In the genomic region with DNA sequence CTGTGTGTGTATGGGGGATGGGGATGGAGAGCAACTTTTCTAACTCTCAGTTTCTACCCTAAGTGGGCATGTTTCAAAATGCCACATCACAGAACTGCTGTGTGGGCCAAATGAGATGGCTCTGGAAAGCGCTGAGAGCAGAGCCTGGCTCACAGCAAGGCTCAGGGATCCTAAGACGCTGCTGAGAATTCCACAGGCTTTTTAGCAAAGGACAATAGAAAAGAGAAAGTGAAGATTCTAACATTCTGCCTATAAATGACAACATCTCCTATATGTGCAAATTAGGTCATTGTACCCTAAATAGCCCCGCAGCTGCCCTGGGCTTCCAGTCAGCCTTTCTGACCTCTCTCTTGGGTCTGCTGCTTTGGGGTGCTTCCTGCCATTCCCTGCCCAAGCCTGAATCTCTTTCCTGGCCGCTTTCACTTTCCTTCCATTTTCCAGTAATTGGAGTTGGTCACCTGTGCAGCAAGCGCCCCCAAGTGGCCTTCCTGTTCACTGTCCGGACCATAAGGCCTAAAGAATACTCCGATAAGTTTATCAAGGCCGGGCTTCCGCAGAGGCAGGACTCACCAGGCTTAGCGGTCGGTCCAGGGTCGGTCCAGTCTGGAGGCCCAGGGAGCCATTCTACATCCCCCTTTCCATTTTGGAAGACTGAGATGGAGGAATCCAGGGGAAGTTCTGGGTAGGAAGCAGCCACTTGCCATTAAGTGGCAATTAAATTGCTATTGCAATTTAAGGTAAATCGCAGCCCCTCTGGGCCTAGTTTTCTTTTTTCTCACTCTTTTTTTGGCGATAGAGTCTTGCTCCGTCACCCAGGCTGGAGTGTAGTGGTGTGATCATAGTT, we compare ENCODE assay signal across 1 cellular context.
TF ChIP-seq lines count a peak whose summit lies in the region.

No MANE protein-coding gene starts in this region.

TF ChIP-seq in K562, 482 proteins besides CTCF, POLR2A, EP300 and RAD21 (continued from another document and continues in another):
- TF ChIP-seq, protein P1, sequence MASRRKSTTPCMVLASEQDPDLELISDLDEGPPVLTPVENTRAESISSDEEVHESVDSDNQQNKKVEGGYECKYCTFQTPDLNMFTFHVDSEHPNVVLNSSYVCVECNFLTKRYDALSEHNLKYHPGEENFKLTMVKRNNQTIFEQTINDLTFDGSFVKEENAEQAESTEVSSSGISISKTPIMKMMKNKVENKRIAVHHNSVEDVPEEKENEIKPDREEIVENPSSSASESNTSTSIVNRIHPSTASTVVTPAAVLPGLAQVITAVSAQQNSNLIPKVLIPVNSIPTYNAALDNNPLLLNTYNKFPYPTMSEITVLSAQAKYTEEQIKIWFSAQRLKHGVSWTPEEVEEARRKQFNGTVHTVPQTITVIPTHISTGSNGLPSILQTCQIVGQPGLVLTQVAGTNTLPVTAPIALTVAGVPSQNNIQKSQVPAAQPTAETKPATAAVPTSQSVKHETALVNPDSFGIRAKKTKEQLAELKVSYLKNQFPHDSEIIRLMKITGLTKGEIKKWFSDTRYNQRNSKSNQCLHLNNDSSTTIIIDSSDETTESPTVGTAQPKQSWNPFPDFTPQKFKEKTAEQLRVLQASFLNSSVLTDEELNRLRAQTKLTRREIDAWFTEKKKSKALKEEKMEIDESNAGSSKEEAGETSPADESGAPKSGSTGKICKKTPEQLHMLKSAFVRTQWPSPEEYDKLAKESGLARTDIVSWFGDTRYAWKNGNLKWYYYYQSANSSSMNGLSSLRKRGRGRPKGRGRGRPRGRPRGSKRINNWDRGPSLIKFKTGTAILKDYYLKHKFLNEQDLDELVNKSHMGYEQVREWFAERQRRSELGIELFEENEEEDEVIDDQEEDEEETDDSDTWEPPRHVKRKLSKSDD (conservative IDR thresholded peaks at IDR 0.05; ENCODE audit: low read length): 0 out of 2 replicates have a peak, but pooled peaks have one; percentile 45
- TF ChIP-seq ZNF124 (CRISPR knock-in tag; IDR thresholded peaks at IDR 0.05) (no peak), YY1 (IDR thresholded peaks at IDR 0.05; ENCODE audit: borderline replicate concordance in 1 of 3, control insufficient read depth in 1 of 3, extremely low read depth in 1 of 3, insufficient read depth in 3 of 3, insufficient read length in 1 of 3, insufficient replicate concordance in 2 of 3, low read depth in 1 of 3, low read length in 2 of 3) (peak in 2 of 3 experiments; percentile 65 to 67), PYGO2 (tag; IDR thresholded peaks at IDR 0.05) (no peak), YBX1 (IDR thresholded peaks at IDR 0.05) (no peak), ZNF3 (CRISPR knock-in tag; IDR thresholded peaks at IDR 0.05) (no peak), MYC (IDR thresholded peaks at IDR 0.05; ENCODE audit: low read depth, low read length) (peak; percentile 70), MYC (CRISPR knock-in tag; IDR thresholded peaks at IDR 0.05; ENCODE audit: borderline replicate concordance, low read depth) (no peak), RB1 (IDR thresholded peaks at IDR 0.05; ENCODE audit: low read depth) (peak; percentile 75; the same call in 1 of the 2 replicates), SMAD1 (IDR thresholded peaks at IDR 0.05; ENCODE audit: low read depth, low read length, partially characterized antibody) (no peak), SIN3A (IDR thresholded peaks at IDR 0.05; ENCODE audit: borderline replicate concordance in 2 of 2, control insufficient read depth in 1 of 2, low read depth in 2 of 2, low read length in 2 of 2) (0 out of 4 replicates have a peak, but pooled peaks of 1 of the 2 experiments have one; percentile 13), ILK (tag; IDR thresholded peaks at IDR 0.05; ENCODE audit: borderline replicate concordance, low read depth) (no peak), NELFE (IDR thresholded peaks at IDR 0.05; ENCODE audit: insufficient read depth, insufficient read length) (no peak), IFI16 (CRISPR knock-in tag; IDR thresholded peaks at IDR 0.05) (no peak), FOXM1 (IDR thresholded peaks at IDR 0.05; ENCODE audit: low read depth) (no peak), FOXM1 (CRISPR knock-in tag; IDR thresholded peaks at IDR 0.05; ENCODE audit: low read depth) (no peak), FOXJ2 (tag; IDR thresholded peaks at IDR 0.05) (no peak; the same call in 1 of the 2 replicates), ERF (CRISPR knock-in tag; IDR thresholded peaks at IDR 0.05) (no peak), JUN (IDR thresholded peaks at IDR 0.05; ENCODE audit: borderline replicate concordance, low read depth, low read length) (no peak; the same call in 1 of the 2 replicates), JUN (CRISPR knock-in tag; IDR thresholded peaks at IDR 0.05; ENCODE audit: borderline replicate concordance) (peak; percentile 88; the same call in 1 of the 2 replicates), POLR2AphosphoS2 (IDR thresholded peaks at IDR 0.05; ENCODE audit: low read length) (no peak), TAF1 (IDR thresholded peaks at IDR 0.05; ENCODE audit: control insufficient read depth, extremely low read depth, insufficient read depth, low read length, severe bottlenecking) (no peak), ZNF444 (CRISPR knock-in tag; IDR thresholded peaks at IDR 0.05) (no peak; the same call in 1 of the 2 replicates)
- TF ChIP-seq, protein P2, sequence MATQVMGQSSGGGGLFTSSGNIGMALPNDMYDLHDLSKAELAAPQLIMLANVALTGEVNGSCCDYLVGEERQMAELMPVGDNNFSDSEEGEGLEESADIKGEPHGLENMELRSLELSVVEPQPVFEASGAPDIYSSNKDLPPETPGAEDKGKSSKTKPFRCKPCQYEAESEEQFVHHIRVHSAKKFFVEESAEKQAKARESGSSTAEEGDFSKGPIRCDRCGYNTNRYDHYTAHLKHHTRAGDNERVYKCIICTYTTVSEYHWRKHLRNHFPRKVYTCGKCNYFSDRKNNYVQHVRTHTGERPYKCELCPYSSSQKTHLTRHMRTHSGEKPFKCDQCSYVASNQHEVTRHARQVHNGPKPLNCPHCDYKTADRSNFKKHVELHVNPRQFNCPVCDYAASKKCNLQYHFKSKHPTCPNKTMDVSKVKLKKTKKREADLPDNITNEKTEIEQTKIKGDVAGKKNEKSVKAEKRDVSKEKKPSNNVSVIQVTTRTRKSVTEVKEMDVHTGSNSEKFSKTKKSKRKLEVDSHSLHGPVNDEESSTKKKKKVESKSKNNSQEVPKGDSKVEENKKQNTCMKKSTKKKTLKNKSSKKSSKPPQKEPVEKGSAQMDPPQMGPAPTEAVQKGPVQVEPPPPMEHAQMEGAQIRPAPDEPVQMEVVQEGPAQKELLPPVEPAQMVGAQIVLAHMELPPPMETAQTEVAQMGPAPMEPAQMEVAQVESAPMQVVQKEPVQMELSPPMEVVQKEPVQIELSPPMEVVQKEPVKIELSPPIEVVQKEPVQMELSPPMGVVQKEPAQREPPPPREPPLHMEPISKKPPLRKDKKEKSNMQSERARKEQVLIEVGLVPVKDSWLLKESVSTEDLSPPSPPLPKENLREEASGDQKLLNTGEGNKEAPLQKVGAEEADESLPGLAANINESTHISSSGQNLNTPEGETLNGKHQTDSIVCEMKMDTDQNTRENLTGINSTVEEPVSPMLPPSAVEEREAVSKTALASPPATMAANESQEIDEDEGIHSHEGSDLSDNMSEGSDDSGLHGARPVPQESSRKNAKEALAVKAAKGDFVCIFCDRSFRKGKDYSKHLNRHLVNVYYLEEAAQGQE (CRISPR knock-in tag; IDR thresholded peaks at IDR 0.05; ENCODE audit: low read depth): no peak
- TF ChIP-seq, protein P3, sequence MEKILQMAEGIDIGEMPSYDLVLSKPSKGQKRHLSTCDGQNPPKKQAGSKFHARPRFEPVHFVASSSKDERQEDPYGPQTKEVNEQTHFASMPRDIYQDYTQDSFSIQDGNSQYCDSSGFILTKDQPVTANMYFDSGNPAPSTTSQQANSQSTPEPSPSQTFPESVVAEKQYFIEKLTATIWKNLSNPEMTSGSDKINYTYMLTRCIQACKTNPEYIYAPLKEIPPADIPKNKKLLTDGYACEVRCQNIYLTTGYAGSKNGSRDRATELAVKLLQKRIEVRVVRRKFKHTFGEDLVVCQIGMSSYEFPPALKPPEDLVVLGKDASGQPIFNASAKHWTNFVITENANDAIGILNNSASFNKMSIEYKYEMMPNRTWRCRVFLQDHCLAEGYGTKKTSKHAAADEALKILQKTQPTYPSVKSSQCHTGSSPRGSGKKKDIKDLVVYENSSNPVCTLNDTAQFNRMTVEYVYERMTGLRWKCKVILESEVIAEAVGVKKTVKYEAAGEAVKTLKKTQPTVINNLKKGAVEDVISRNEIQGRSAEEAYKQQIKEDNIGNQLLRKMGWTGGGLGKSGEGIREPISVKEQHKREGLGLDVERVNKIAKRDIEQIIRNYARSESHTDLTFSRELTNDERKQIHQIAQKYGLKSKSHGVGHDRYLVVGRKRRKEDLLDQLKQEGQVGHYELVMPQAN (IDR thresholded peaks at IDR 0.05; ENCODE audit: borderline replicate concordance): no peak
- TF ChIP-seq, protein P4, sequence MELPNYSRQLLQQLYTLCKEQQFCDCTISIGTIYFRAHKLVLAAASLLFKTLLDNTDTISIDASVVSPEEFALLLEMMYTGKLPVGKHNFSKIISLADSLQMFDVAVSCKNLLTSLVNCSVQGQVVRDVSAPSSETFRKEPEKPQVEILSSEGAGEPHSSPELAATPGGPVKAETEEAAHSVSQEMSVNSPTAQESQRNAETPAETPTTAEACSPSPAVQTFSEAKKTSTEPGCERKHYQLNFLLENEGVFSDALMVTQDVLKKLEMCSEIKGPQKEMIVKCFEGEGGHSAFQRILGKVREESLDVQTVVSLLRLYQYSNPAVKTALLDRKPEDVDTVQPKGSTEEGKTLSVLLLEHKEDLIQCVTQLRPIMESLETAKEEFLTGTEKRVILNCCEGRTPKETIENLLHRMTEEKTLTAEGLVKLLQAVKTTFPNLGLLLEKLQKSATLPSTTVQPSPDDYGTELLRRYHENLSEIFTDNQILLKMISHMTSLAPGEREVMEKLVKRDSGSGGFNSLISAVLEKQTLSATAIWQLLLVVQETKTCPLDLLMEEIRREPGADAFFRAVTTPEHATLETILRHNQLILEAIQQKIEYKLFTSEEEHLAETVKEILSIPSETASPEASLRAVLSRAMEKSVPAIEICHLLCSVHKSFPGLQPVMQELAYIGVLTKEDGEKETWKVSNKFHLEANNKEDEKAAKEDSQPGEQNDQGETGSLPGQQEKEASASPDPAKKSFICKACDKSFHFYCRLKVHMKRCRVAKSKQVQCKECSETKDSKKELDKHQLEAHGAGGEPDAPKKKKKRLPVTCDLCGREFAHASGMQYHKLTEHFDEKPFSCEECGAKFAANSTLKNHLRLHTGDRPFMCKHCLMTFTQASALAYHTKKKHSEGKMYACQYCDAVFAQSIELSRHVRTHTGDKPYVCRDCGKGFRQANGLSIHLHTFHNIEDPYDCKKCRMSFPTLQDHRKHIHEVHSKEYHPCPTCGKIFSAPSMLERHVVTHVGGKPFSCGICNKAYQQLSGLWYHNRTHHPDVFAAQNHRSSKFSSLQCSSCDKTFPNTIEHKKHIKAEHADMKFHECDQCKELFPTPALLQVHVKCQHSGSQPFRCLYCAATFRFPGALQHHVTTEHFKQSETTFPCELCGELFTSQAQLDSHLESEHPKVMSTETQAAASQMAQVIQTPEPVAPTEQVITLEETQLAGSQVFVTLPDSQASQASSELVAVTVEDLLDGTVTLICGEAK (IDR thresholded peaks at IDR 0.05): peak; percentile 11; the same call in 1 of the 2 replicates
- TF ChIP-seq, protein P4 (CRISPR knock-in tag; IDR thresholded peaks at IDR 0.05): no peak
- TF ChIP-seq, protein P5, sequence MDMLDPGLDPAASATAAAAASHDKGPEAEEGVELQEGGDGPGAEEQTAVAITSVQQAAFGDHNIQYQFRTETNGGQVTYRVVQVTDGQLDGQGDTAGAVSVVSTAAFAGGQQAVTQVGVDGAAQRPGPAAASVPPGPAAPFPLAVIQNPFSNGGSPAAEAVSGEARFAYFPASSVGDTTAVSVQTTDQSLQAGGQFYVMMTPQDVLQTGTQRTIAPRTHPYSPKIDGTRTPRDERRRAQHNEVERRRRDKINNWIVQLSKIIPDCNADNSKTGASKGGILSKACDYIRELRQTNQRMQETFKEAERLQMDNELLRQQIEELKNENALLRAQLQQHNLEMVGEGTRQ (CRISPR knock-in tag; IDR thresholded peaks at IDR 0.05): no peak
- TF ChIP-seq, protein P6, sequence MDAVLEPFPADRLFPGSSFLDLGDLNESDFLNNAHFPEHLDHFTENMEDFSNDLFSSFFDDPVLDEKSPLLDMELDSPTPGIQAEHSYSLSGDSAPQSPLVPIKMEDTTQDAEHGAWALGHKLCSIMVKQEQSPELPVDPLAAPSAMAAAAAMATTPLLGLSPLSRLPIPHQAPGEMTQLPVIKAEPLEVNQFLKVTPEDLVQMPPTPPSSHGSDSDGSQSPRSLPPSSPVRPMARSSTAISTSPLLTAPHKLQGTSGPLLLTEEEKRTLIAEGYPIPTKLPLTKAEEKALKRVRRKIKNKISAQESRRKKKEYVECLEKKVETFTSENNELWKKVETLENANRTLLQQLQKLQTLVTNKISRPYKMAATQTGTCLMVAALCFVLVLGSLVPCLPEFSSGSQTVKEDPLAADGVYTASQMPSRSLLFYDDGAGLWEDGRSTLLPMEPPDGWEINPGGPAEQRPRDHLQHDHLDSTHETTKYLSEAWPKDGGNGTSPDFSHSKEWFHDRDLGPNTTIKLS (IDR thresholded peaks at IDR 0.05; ENCODE audit: borderline replicate concordance, low read depth): 0 out of 2 replicates have a peak, but pooled peaks have one; percentile 51
- TF ChIP-seq, protein P7, sequence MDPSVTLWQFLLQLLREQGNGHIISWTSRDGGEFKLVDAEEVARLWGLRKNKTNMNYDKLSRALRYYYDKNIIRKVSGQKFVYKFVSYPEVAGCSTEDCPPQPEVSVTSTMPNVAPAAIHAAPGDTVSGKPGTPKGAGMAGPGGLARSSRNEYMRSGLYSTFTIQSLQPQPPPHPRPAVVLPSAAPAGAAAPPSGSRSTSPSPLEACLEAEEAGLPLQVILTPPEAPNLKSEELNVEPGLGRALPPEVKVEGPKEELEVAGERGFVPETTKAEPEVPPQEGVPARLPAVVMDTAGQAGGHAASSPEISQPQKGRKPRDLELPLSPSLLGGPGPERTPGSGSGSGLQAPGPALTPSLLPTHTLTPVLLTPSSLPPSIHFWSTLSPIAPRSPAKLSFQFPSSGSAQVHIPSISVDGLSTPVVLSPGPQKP (CRISPR knock-in tag; IDR thresholded peaks at IDR 0.05): no peak
